ENCODE assay signal across 1 cellular context in genomic region chr1:16944038-16944437, GRCh38.
TF ChIP-seq lines count a peak whose summit lies in the region.

No MANE protein-coding gene starts in this region.

TF ChIP-seq in HEK293, 187 proteins besides CTCF, POLR2A, EP300 and RAD21 (continued from another document):
- TF ChIP-seq ZNF26 (tag by site-specific recombination; IDR thresholded peaks at IDR 0.05) (no peak), ZNF701 (tag by site-specific recombination; IDR thresholded peaks at IDR 0.05) (no peak), SP7 (tag by site-specific recombination; IDR thresholded peaks at IDR 0.05) (no peak), ZNF561 (tag by site-specific recombination; IDR thresholded peaks at IDR 0.05; ENCODE audit: borderline replicate concordance) (no peak)
